In genomic region chr19:7515471-7516226, GRCh38 we compare ENCODE assay signal across 8 cellular contexts. TPM values are rescaled to one million over a fixed set of nuclear protein-coding genes. Genes with fewer than 3 reads are reported as not detected.
DNase-seq lines count a peak whose midpoint lies in the region; ATAC-seq and TF ChIP-seq lines count a peak whose summit lies in the region.

Gene ZNF358, plus strand, starts transcription at chr19:7516103. Its CDS starts 3,140 bp downstream, at chr19:7519243.

- DNase-seq in CD1c-positive myeloid dendritic cell (ENCODE audit: extremely low spot score) (peak; percentile 45), HAP-1 (ENCODE audit: low spot score in 2 of 2) (peak; percentile 78 to 92), astrocyte of the hippocampus (ENCODE audit: low read depth, low spot score) (peak; percentile 90), right cardiac atrium (peak; percentile 86 to 95 (median 95)), pons (ENCODE audit: low spot score) (peak; percentile 58), GOT3 (lab: John Stamatoyannopoulos, UW) (no peak), MV-4-11 (lab: John Stamatoyannopoulos, UW) (no peak)

- H3K36me3 ChIP-seq in HAP-1 (replicated peaks) = no peaks in the 10 kb centered on the region

- in situ Hi-C loops in HAP-1 (cut with MboI; ENCODE audit: low sequenced_read_pairs) = no loop called here

- ATAC-seq in right cardiac atrium = peak; percentile 88 to 90

- intact Hi-C loops in right cardiac atrium (cut with DNase I) = no loop called here

- no peaks in the 10 kb centered on the region for H3K9me3 ChIP-seq in HAP-1
- H3K9me3 ChIP-seq in right cardiac atrium (ENCODE audit: control insufficient read depth, low read length) = no peaks in the 10 kb centered on the region

- WGBS in right cardiac atrium = 2% methylated on average over 51 of the region's 51 CpGs

- H3K4me1 ChIP-seq in HAP-1 (peaks cover 4% of the 10 kb centered on the region), right cardiac atrium (ENCODE audit: control insufficient read depth, insufficient read depth, low read length) (peaks cover 7% of the 10 kb centered on the region)

- H3K27me3 ChIP-seq in HAP-1 (ENCODE audit: low read depth) = no peaks in the 10 kb centered on the region
- no peaks in the 10 kb centered on the region for H3K27me3 ChIP-seq in right cardiac atrium (ENCODE audit: control insufficient read depth, insufficient read depth)

- peak within 1 kb of the TSS; percentile 50 for H3K4me3 ChIP-seq in HAP-1
- H3K4me3 ChIP-seq in right cardiac atrium (ENCODE audit: low read length) = peak within 1 kb of the TSS; percentile 97

- H3K27ac ChIP-seq in right cardiac atrium (ENCODE audit: low read length) = peak within 1 kb of the TSS; percentile 93

TF ChIP-seq in PFSK-1, 5 proteins besides CTCF, POLR2A, EP300 and RAD21:
- TF ChIP-seq POLR2AphosphoS5 (IDR thresholded peaks at IDR 0.05; ENCODE audit: low read depth, low read length) (no peak), FOXP2 (optimal IDR thresholded peaks at IDR 0.05; ENCODE audit: borderline replicate concordance, extremely low read depth, extremely low read length, insufficient read depth) (peak; percentile 40), REST (IDR thresholded peaks at IDR 0.05; ENCODE audit: insufficient read depth in 1 of 2, low read depth in 2 of 2, low read length in 2 of 2) (0 out of 4 replicates have a peak, but pooled peaks of 1 of the 2 experiments have one; percentile 7), TAF1 (IDR thresholded peaks at IDR 0.05; ENCODE audit: borderline replicate concordance, insufficient read depth, low read length) (0 out of 2 replicates have a peak, but pooled peaks have one; percentile 22), SIN3A (IDR thresholded peaks at IDR 0.05; ENCODE audit: borderline replicate concordance, insufficient read depth, low read length) (no peak)

RNA-seq across cellular contexts. Expression of gene ZNF358, which starts in this region (rescaled TPM):
- polyA plus RNA-seq in PFSK-1 (2012; ENCODE audit: insufficient read length, low read depth) = 76.5 TPM
- total RNA-seq in right cardiac atrium = 100 to 1,000 TPM; 101 to 120 (median 115) TPM
- polyA plus RNA-seq in right cardiac atrium = 143 TPM

Comparison
In these comparisons a context has a peak if more than half of its experiments do, and no peak if none do; other contexts are left out.
1. DNase-seq: peak in CD1c-positive myeloid dendritic cell (single experiment), HAP-1 (2 of 2), astrocyte of the hippocampus (single experiment), right cardiac atrium (3 of 3) and pons (single experiment); none in GOT3 (single experiment) and MV-4-11 (single experiment).